In the genomic region with DNA sequence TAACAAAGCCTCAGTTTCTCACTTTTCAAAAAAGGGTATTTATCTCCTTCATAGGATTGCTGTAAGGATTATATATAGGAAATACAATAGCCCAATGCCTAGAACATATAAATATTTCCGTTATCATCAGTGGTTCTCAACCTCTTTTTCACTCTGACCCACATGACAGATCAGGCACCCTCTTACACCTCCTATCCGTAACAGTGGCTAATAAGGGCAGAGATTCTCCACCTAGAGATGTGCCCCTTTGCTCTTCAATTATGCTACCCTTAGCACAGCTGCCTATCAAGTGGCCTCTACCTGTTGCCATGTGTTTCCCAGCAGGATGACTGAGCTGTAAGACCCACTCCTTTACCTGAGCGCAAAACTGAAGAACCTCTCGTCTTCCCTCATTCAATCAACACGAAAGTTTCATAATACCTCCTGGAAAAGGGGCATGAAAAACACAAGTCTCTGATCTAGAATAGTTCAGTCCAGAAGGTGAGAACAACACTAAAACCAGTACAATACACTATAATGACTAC, we compare ENCODE assay signal across 12 cellular contexts. TPM values are rescaled to one million over a fixed set of nuclear protein-coding genes. Genes with fewer than 3 reads are reported as not detected.
A peak's percentile ranks its signal among the peaks of the same experiment; 100 is the strongest.
DNase-seq lines count a peak whose midpoint lies in the region; ATAC-seq and TF ChIP-seq lines count a peak whose summit lies in the region.
"Had no signal": no experiment of that assay in that cellular context is flagged by ENCODE, and none has a peak within 500 bp of the region (broad histone marks: within the 10 kb centered on the region; RNA-seq: fewer than 3 reads in every experiment).

No MANE protein-coding gene starts in this region.

- H3K4me1 ChIP-seq in lower lobe of right lung (peaks cover 68% of the 10 kb centered on the region), aorta (ENCODE audit: control insufficient read depth in 1 of 2, insufficient read depth in 2 of 2, low read length in 2 of 2) (peaks cover 0 to 9% of the 10 kb centered on the region in 2 donors)

- H3K27ac ChIP-seq in lower lobe of right lung (no peak overlapping the region), aorta (ENCODE audit: low read depth in 1 of 2, low read length in 2 of 2) (no peak overlapping the region)

- peaks cover 77% of the 10 kb centered on the region for H3K4me1 Mint-ChIP-seq in activated naive CD8-positive, alpha-beta T cell treated with anti-CD3 and anti-CD28 coated beads, Interleukin-2, amount 50 U/mL, for 24 hours

- H3K4me3 ChIP-seq in lower lobe of right lung (no peak overlapping the region), aorta (ENCODE audit: low read length in 2 of 2) (no peak overlapping the region), foreskin fibroblast (ENCODE audit: low read depth in 1 of 2, low read length in 2 of 2) (no peak overlapping the region)
- H3K4me3 ChIP-seq: skin epidermis had no signal

- no peaks in the 10 kb centered on the region for H3K9me3 Mint-ChIP-seq in activated naive CD4-positive, alpha-beta T cell treated with anti-CD3 and anti-CD28 coated beads, Interleukin-2, amount 50 U/mL, for 72 hours
- no peaks in the 10 kb centered on the region for H3K9me3 Mint-ChIP-seq in activated naive CD8-positive, alpha-beta T cell treated with anti-CD3 and anti-CD28 coated beads, Interleukin-2, amount 50 U/mL, for 24 hours
- H3K9me3 Mint-ChIP-seq: dendritic cell treated with granulocyte-macrophage colony-stimulating factor and Interleukin-4, amounts not matched to agents 40 ng/mL and 50 ng/mL, for 4 days had no signal

- peak overlapping the region; percentile 56 for H3K4me3 Mint-ChIP-seq in activated naive CD8-positive, alpha-beta T cell treated with anti-CD3 and anti-CD28 coated beads, Interleukin-2, amount 50 U/mL, for 24 hours
- H3K4me3 Mint-ChIP-seq: dendritic cell treated with granulocyte-macrophage colony-stimulating factor and Interleukin-4, amounts not matched to agents 40 ng/mL and 50 ng/mL, for 4 days had no signal

- H3K27me3 Mint-ChIP-seq in activated naive CD8-positive, alpha-beta T cell treated with anti-CD3 and anti-CD28 coated beads, Interleukin-2, amount 50 U/mL, for 24 hours, result no peaks in the 10 kb centered on the region
- H3K27me3 Mint-ChIP-seq: dendritic cell treated with granulocyte-macrophage colony-stimulating factor and Interleukin-4, amounts not matched to agents 40 ng/mL and 50 ng/mL, for 4 days had no signal

- H3K27ac Mint-ChIP-seq in activated naive CD4-positive, alpha-beta T cell treated with anti-CD3 and anti-CD28 coated beads, Interleukin-2, amount 50 U/mL, for 72 hours, result peak overlapping the region; percentile 83 to 96
- H3K27ac Mint-ChIP-seq in activated naive CD8-positive, alpha-beta T cell treated with anti-CD3 and anti-CD28 coated beads, Interleukin-2, amount 50 U/mL, for 24 hours, result peak overlapping the region; percentile 91
- H3K27ac Mint-ChIP-seq: dendritic cell treated with granulocyte-macrophage colony-stimulating factor and Interleukin-4, amounts not matched to agents 40 ng/mL and 50 ng/mL, for 4 days had no signal

- H3K9me3 ChIP-seq in lower lobe of right lung (no peaks in the 10 kb centered on the region), aorta (ENCODE audit: control insufficient read depth, low read length) (no peaks in the 10 kb centered on the region)

- peaks cover 0 to 37% of the 10 kb centered on the region in 2 donors for H3K36me3 Mint-ChIP-seq in activated naive CD4-positive, alpha-beta T cell treated with anti-CD3 and anti-CD28 coated beads, Interleukin-2, amount 50 U/mL, for 72 hours
- H3K36me3 Mint-ChIP-seq in activated naive CD8-positive, alpha-beta T cell treated with anti-CD3 and anti-CD28 coated beads, Interleukin-2, amount 50 U/mL, for 24 hours (ENCODE audit: low read depth), result peaks cover 57% of the 10 kb centered on the region

- H3K36me3 ChIP-seq in lower lobe of right lung (peaks cover 48% of the 10 kb centered on the region), aorta (ENCODE audit: control insufficient read depth in 1 of 2, insufficient read depth in 2 of 2, low read length in 1 of 2) (peaks cover 0 to 5% of the 10 kb centered on the region in 2 donors)

- WGBS in aorta, 2 donors, result 78 to 79% methylated on average over 5 of the region's 5 CpGs

- peak; percentile 19 to 39 for ATAC-seq in activated naive CD4-positive, alpha-beta T cell treated with anti-CD3 and anti-CD28 coated beads, Interleukin-2, amount 50 U/mL, for 72 hours
- peak; percentile 62 for ATAC-seq in activated naive CD8-positive, alpha-beta T cell treated with anti-CD3 and anti-CD28 coated beads, Interleukin-2, amount 50 U/mL, for 24 hours
- peak; percentile 46 to 73 for ATAC-seq in lower lobe of right lung
- ATAC-seq in aorta (ENCODE audit: low FRiP score), result no peak

- H3K27me3 ChIP-seq in lower lobe of right lung (ENCODE audit: low read depth) (no peaks in the 10 kb centered on the region), aorta (ENCODE audit: control insufficient read depth in 1 of 2, insufficient read depth in 2 of 2, low read length in 1 of 2) (no peaks in the 10 kb centered on the region)

- no peak for DNase-seq in activated naive CD4-positive, alpha-beta T cell treated with anti-CD3 and anti-CD28 coated beads, Interleukin-2, amount 50 U/mL, for 72 hours (ENCODE audit: low spot score in 2 of 2)
- no peak for DNase-seq in activated naive CD4-positive, alpha-beta T cell (lab: John Stamatoyannopoulos, UW)
- no peak for DNase-seq in activated naive CD8-positive, alpha-beta T cell treated with anti-CD3 and anti-CD28 coated beads, Interleukin-2, amount 50 U/mL, for 24 hours
- DNase-seq in lower lobe of right lung, result no peak
- no peak for DNase-seq in NCI-H510A treated with DMSO at 0.1 percent for 48 hours (lab: John Stamatoyannopoulos, UW)
- no peak for DNase-seq in 8988T
- no peak for DNase-seq in aorta
- no peak for DNase-seq in foreskin fibroblast
- DNase-seq: amygdala, MV-4-11 had no signal

- intact Hi-C loops in lower lobe of right lung (cut with DNase I), result no loop called here
- intact Hi-C loops in aorta (cut with DNase I), result no loop called here

- no peak for TF ChIP-seq CTCF in lower lobe of right lung (IDR thresholded peaks at IDR 0.05)
- TF ChIP-seq CTCF in foreskin fibroblast (IDR thresholded peaks at IDR 0.05; ENCODE audit: low read depth, low read length), result no peak

RNA-seq across cellular contexts. Expression of gene PUM1, which starts 10.5 kb away (rescaled TPM):
- 100 to 1,000 TPM; 107 to 118 TPM for total RNA-seq in activated naive CD4-positive, alpha-beta T cell treated with anti-CD3 and anti-CD28 coated beads, Interleukin-2, amount 50 U/mL, for 72 hours
- total RNA-seq in lower lobe of right lung (121 TPM), aorta (100 to 1,000 TPM; 105 to 120 TPM)
- 10 to 100 TPM; 13.1 to 21.8 TPM for polyA plus RNA-seq in aorta
